15 cellular contexts compared by ENCODE assay signal in the genomic region with DNA sequence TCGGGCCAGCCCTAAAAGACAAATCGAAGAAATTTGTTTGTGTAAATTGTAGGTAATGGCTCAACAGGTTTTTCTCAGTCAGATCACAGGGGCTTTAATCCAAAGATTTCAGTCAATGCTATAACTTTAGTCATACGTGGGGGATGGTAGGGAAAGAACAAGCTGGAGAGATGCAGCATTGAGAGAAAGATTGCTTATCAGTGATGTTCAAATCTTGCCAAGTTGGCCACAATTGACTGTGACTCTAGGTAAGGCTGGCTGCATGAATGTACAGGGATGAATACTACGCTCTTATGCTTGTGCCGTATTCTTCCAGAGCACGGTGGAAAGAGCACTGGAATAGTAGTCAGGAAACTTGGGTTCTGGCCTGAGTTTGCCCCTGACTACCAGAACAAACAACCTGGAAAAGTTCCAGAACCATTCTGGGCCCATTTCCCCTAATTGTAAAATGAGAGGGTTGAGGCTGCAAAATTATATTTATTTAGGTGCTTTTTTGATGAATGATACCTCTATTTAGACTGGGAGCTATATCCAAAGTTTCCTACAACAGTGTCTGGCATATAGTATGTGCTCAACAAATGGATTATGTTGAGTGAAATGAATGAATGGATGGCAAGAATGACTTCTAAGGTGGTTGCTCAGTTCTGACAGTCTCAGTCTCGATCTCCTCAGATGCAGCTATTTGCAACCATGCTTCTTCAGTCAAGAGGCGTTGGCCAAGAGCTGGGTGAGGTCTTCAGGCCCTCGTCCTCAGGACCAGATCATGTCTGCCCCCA. TPM values are rescaled to one million over a fixed set of nuclear protein-coding genes. Genes with fewer than 3 reads are reported as not detected.
A peak's percentile ranks its signal among the peaks of the same experiment; 100 is the strongest.
DNase-seq lines count a peak whose midpoint lies in the region; ATAC-seq, FAIRE-seq and TF ChIP-seq lines count a peak whose summit lies in the region.
"Had no signal": no experiment of that assay in that cellular context is flagged by ENCODE, and none has a peak within 500 bp of the region (broad histone marks: within the 10 kb centered on the region; RNA-seq: fewer than 3 reads in every experiment).

No MANE protein-coding gene starts in this region.

- dilution Hi-C loops in keratinocyte (cut with MboI; ENCODE audit: extremely low pct_ligation_motif_present, low sequenced_read_pairs): no loop called here

- H3K9me1 ChIP-seq in keratinocyte (ENCODE audit: control insufficient read depth, extremely low read depth, insufficient read depth, low read length): no peaks in the 10 kb centered on the region

- H2AFZ ChIP-seq in HCT116 (ENCODE audit: low read depth, low read length, poor library complexity, severe bottlenecking) (no peak overlapping the region), keratinocyte (ENCODE audit: control insufficient read depth, low read length) (no peak overlapping the region)

- BruUV-seq in HCT116 (replicated peaks; lab: Mats Ljungman, UMichigan): no TSS peak

- H3K36me3 Mint-ChIP-seq in stimulated activated naive B cell treated with anti-CD40 and anti-IgM and Interleukin-4, amounts not matched to agents 10 μg/mL and 1 μg/mL and 100 μg/mL, for 72 hours: no peaks in the 10 kb centered on the region
- H3K36me3 Mint-ChIP-seq: activated naive CD4-positive, alpha-beta T cell treated with anti-CD3 and anti-CD28 coated beads, Interleukin-2, amount 50 U/mL, for 72 hours; CD4-positive, CD25-positive, alpha-beta regulatory T cell; naive B cell had no signal

- H3K9me2 ChIP-seq in HCT116 (ENCODE audit: insufficient read depth): no peaks in the 10 kb centered on the region

- in situ Hi-C loops in KBM-7 (cut with MboI; ENCODE audit: low pct_unique_long_range_greater_than_20kb, low sequenced_read_pairs): no loop called here

- intact Hi-C loops in HCT116 (cut with micrococcal nuclease) (no loop called here), ascending aorta (cut with DNase I) (no loop called here)

- H3K27ac ChIP-seq in HCT116 (ENCODE audit: low read depth, low read length) (no peak overlapping the region), ascending aorta (peak overlapping the region; percentile 76 to 82), keratinocyte (ENCODE audit: control insufficient read depth, insufficient read depth, low read length) (no peak overlapping the region)

- RAD21 ChIA-PET in HCT116 (lab: Charles Lee; ENCODE audit: low non-redundant PET in 1 of 2, low total read pairs in 2 of 2, uncharacterized antibody in 2 of 2, unreplicated experiment in 2 of 2): interaction anchor here in 1 of 2 experiments (0.6 kb wide), 1 partner anchor 400 kb away, joined by 6 read pairs; no protein-coding TSS in a partner anchor

- DNase-seq in HCT116 (ENCODE audit: low read depth, low spot score) (no peak), ascending aorta (ENCODE audit: low spot score in 2 of 2) (no peak), keratinocyte (ENCODE audit: low read depth, low spot score) (no peak), NCI-H1694 (lab: John Stamatoyannopoulos, UW) (no peak), iPS-NIHi7 (ENCODE audit: extremely low spot score) (no peak), KBM-7 (no peak)
- DNase-seq in stimulated activated naive B cell treated with anti-CD40 and anti-IgM and Interleukin-4, amounts not matched to agents 10 μg/mL and 1 μg/mL and 100 μg/mL, for 72 hours: no peak
- DNase-seq in activated naive CD4-positive, alpha-beta T cell treated with Interleukin-2 at 50 U/mL for 16 hours: no peak
- DNase-seq: activated CD4-positive, alpha-beta T cell treated with anti-CD3 and anti-CD28 coated beads, Interleukin-2, amount 50 U/mL, for 1 hour; CD4-positive, CD25-positive, alpha-beta regulatory T cell; effector memory CD8-positive, alpha-beta T cell; naive B cell; NCI-H146; SW 1271 had no signal

- H3K4me2 ChIP-seq in HCT116 (ENCODE audit: low read length): peak overlapping the region; percentile 44
- H3K4me2 ChIP-seq in keratinocyte (ENCODE audit: control insufficient read depth, extremely low read depth, insufficient read depth, low read depth, low read length): no peak overlapping the region

- CTCF ChIA-PET in HCT116 (lab: Charles Lee): interaction anchor here (1.0 kb wide), 1 partner anchor 14 kb away, joined by 3 read pairs; no protein-coding TSS in a partner anchor

- no peaks in the 10 kb centered on the region for H3K9me3 Mint-ChIP-seq in stimulated activated naive B cell treated with anti-CD40 and anti-IgM and Interleukin-4, amounts not matched to agents 10 μg/mL and 1 μg/mL and 100 μg/mL, for 72 hours
- H3K9me3 Mint-ChIP-seq: activated naive CD4-positive, alpha-beta T cell treated with anti-CD3 and anti-CD28 coated beads, Interleukin-2, amount 50 U/mL, for 72 hours; CD4-positive, CD25-positive, alpha-beta regulatory T cell; effector memory CD8-positive, alpha-beta T cell had no signal

- POLR2A ChIA-PET in HCT116 (lab: Charles Lee): interaction anchor here (1.2 to 1.8 kb wide), 3 partner anchors 11 to 15 kb away, joined by 3 to 7 read pairs (median 5); no protein-coding TSS in a partner anchor

- H3K27ac Mint-ChIP-seq in stimulated activated naive B cell treated with anti-CD40 and anti-IgM and Interleukin-4, amounts not matched to agents 10 μg/mL and 1 μg/mL and 100 μg/mL, for 72 hours: peak overlapping the region; percentile 81
- H3K27ac Mint-ChIP-seq: activated naive CD4-positive, alpha-beta T cell treated with anti-CD3 and anti-CD28 coated beads, Interleukin-2, amount 50 U/mL, for 72 hours; CD4-positive, CD25-positive, alpha-beta regulatory T cell had no signal

- H3K4me1 Mint-ChIP-seq in stimulated activated naive B cell treated with anti-CD40 and anti-IgM and Interleukin-4, amounts not matched to agents 10 μg/mL and 1 μg/mL and 100 μg/mL, for 72 hours: peaks cover 8 to 20% of the 10 kb centered on the region in 2 donors

- peak; percentile 74 for FAIRE-seq in keratinocyte (lab: Jason Lieb, UNC)

- H3K27me3 Mint-ChIP-seq in stimulated activated naive B cell treated with anti-CD40 and anti-IgM and Interleukin-4, amounts not matched to agents 10 μg/mL and 1 μg/mL and 100 μg/mL, for 72 hours: no peaks in the 10 kb centered on the region
- H3K27me3 Mint-ChIP-seq: CD4-positive, CD25-positive, alpha-beta regulatory T cell; effector memory CD8-positive, alpha-beta T cell; naive B cell had no signal

- H3K36me3 ChIP-seq in HCT116 (ENCODE audit: control insufficient read depth in 1 of 2, insufficient read depth in 2 of 2, low read length in 2 of 2): no peaks in the 10 kb centered on the region
- H3K36me3 ChIP-seq in ascending aorta: no peaks in the 10 kb centered on the region
- H3K36me3 ChIP-seq in keratinocyte (ENCODE audit: control insufficient read depth in 2 of 2, extremely low read depth in 1 of 2, insufficient read depth in 2 of 2, low read length in 2 of 2): no peaks in the 10 kb centered on the region

- H4K20me1 ChIP-seq in HCT116 (ENCODE audit: insufficient read depth): no peaks in the 10 kb centered on the region
- H4K20me1 ChIP-seq in keratinocyte (ENCODE audit: control insufficient read depth, extremely low read depth, insufficient read depth, low read length): no peaks in the 10 kb centered on the region

- TF ChIP-seq RAD21 in HCT116 (IDR thresholded peaks at IDR 0.05; ENCODE audit: low read depth): no peak

- H3K4me3 ChIP-seq in HCT116 (replicated peaks in 1 of 2; ENCODE audit: low read depth in 1 of 2, low read length in 2 of 2): no peak overlapping the region
- no peak overlapping the region for H3K4me3 ChIP-seq in ascending aorta
- no peak overlapping the region for H3K4me3 ChIP-seq in keratinocyte (ENCODE audit: control insufficient read depth in 2 of 3, extremely low read depth in 1 of 3, insufficient read depth in 2 of 3, low read depth in 1 of 3, low read length in 3 of 3)

- TF ChIP-seq CTCF in HCT116 (IDR thresholded peaks at IDR 0.05 in 2 of 3, conservative IDR thresholded peaks at IDR 0.05 in 1 of 3; ENCODE audit: borderline replicate concordance in 1 of 3, insufficient read depth in 1 of 3, low read depth in 2 of 3, low read length in 2 of 3) (no peak), ascending aorta (IDR thresholded peaks at IDR 0.05) (no peak), keratinocyte (optimal IDR thresholded peaks at IDR 0.05 in 1 of 3, IDR thresholded peaks at IDR 0.05 in 1 of 3, conservative IDR thresholded peaks at IDR 0.05 in 1 of 3; ENCODE audit: extremely low read depth in 1 of 3, insufficient read depth in 2 of 3, low read length in 3 of 3) (no peak)

- H3K4me1 ChIP-seq in HCT116 (ENCODE audit: control insufficient read depth in 1 of 2, insufficient read depth in 2 of 2, low read length in 2 of 2) (peaks cover 34 to 35% of the 10 kb centered on the region in 2 experiments), ascending aorta (peaks cover 0 to 31% of the 10 kb centered on the region in 2 donors), keratinocyte (ENCODE audit: control insufficient read depth, extremely low read depth, insufficient read depth, low read length) (peaks cover 16% of the 10 kb centered on the region)

- H3K9ac ChIP-seq in HCT116 (ENCODE audit: low read length): no peak overlapping the region
- no peak overlapping the region for H3K9ac ChIP-seq in keratinocyte (ENCODE audit: control insufficient read depth, extremely low read depth, insufficient read depth, low read length)

- H3K9me3 ChIP-seq in HCT116 (ENCODE audit: control insufficient read depth in 1 of 2, insufficient read depth in 1 of 2, low read depth in 1 of 2, low read length in 2 of 2): no peaks in the 10 kb centered on the region
- H3K9me3 ChIP-seq in ascending aorta: no peaks in the 10 kb centered on the region
- no peaks in the 10 kb centered on the region for H3K9me3 ChIP-seq in keratinocyte (ENCODE audit: control insufficient read depth, low read depth, low read length)

- H3K79me2 ChIP-seq in HCT116 (ENCODE audit: insufficient read depth, low read length): no peaks in the 10 kb centered on the region
- H3K79me2 ChIP-seq in keratinocyte (ENCODE audit: control insufficient read depth, insufficient read depth, low read length): no peaks in the 10 kb centered on the region

- no peak for TF ChIP-seq POLR2A in HCT116 (IDR thresholded peaks at IDR 0.05; ENCODE audit: borderline replicate concordance, extremely low read depth, insufficient read depth, insufficient read length)

- ATAC-seq in HCT116: no peak
- no peak for ATAC-seq in stimulated activated naive B cell treated with anti-CD40 and anti-IgM and Interleukin-4, amounts not matched to agents 10 μg/mL and 1 μg/mL and 100 μg/mL, for 72 hours (replicated peaks)
- ATAC-seq: activated naive CD4-positive, alpha-beta T cell treated with anti-CD3 and anti-CD28 coated beads, Interleukin-2, amount 50 U/mL, for 72 hours; effector memory CD8-positive, alpha-beta T cell had no signal

- H3K4me3 Mint-ChIP-seq in stimulated activated naive B cell treated with anti-CD40 and anti-IgM and Interleukin-4, amounts not matched to agents 10 μg/mL and 1 μg/mL and 100 μg/mL, for 72 hours: no peak overlapping the region
- H3K4me3 Mint-ChIP-seq: CD4-positive, CD25-positive, alpha-beta regulatory T cell; effector memory CD8-positive, alpha-beta T cell had no signal

- no peaks in the 10 kb centered on the region for H3K27me3 ChIP-seq in HCT116 (ENCODE audit: insufficient read depth, low read length)
- no peaks in the 10 kb centered on the region for H3K27me3 ChIP-seq in ascending aorta
- H3K27me3 ChIP-seq in keratinocyte (ENCODE audit: control insufficient read depth, extremely low read depth, insufficient read depth, low read length): no peaks in the 10 kb centered on the region

RNA-seq across cellular contexts. Expression of a gene that starts 44.4 kb away (rescaled TPM):
- total RNA-seq in HCT116 (2021; ENCODE audit: unreplicated experiment) (24.6 TPM), ascending aorta (630 TPM)
- polyA plus RNA-seq in HCT116 (2012): 29.9 and 31.8 TPM in 2 replicates
- polyA plus RNA-seq in keratinocyte: 24.6 to 48.5 TPM (median 35.8 TPM) in 3 replicates
- polyA plus RNA-seq in keratinocyte (2011; ENCODE audit: low read depth): 30.8 TPM
- polyA plus RNA-seq in keratinocyte (2011; cell fraction: cytosol; rRNA removed): 23.4 and 26.0 TPM in 2 replicates
- 34.7 and 43.5 TPM in 2 replicates for polyA plus RNA-seq in keratinocyte (2011; cell fraction: nucleus; rRNA removed)
- 15.8 and 47.8 TPM in 2 replicates for polyA plus RNA-seq in keratinocyte (2012; ENCODE audit: low replicate concordance)
- polyA minus RNA-seq in keratinocyte: 8.2 to 23.7 TPM (median 22.4 TPM) in 3 replicates
- 16.7 TPM for polyA minus RNA-seq in keratinocyte (2011; cell fraction: cytosol; rRNA and poly(A)+ RNA removed)
- 16.8 and 17.8 TPM in 2 replicates for polyA minus RNA-seq in keratinocyte (2011; cell fraction: nucleus; rRNA and poly(A)+ RNA removed)

RNA-seq across cellular contexts. Expression of a gene that starts 46.4 kb away (rescaled TPM):
- total RNA-seq in HCT116 (2021; ENCODE audit: unreplicated experiment): not detected
- not detected in 2 replicates for polyA plus RNA-seq in HCT116 (2012)
- not detected for total RNA-seq in ascending aorta
- polyA plus RNA-seq in keratinocyte: not detected in 3 replicates
- not detected for polyA plus RNA-seq in keratinocyte (2011; ENCODE audit: low read depth)
- polyA plus RNA-seq in keratinocyte (2011; cell fraction: cytosol; rRNA removed): not detected in 2 replicates
- not detected in 2 replicates for polyA plus RNA-seq in keratinocyte (2011; cell fraction: nucleus; rRNA removed)
- not detected in 2 replicates for polyA plus RNA-seq in keratinocyte (2012; ENCODE audit: low replicate concordance)
- polyA minus RNA-seq in keratinocyte: not detected in 3 replicates
- not detected for polyA minus RNA-seq in keratinocyte (2011; cell fraction: cytosol; rRNA and poly(A)+ RNA removed)
- not detected in 2 replicates for polyA minus RNA-seq in keratinocyte (2011; cell fraction: nucleus; rRNA and poly(A)+ RNA removed)
- total RNA-seq: activated naive CD4-positive, alpha-beta T cell treated with anti-CD3 and anti-CD28 coated beads, Interleukin-2, amount 50 U/mL, for 72 hours; CD4-positive, CD25-positive, alpha-beta regulatory T cell had no signal
- polyA plus RNA-seq: CD4-positive, CD25-positive, alpha-beta regulatory T cell had no signal

Comparison
In these comparisons a context has a peak if more than half of its experiments do, and no peak if none do; other contexts are left out.
1. H3K27ac ChIP-seq: peak in ascending aorta (2 of 2); none in HCT116 (single experiment) and keratinocyte (single experiment).
2. RNA of a gene that starts 44.4 kb away (total RNA-seq): 630 TPM in ascending aorta (single experiment); 24.6 TPM in HCT116 (single experiment); every median in the first group is over 10 times any median in the second.